Comparison of ENCODE assay signal across 12 cellular contexts in the genomic region with DNA sequence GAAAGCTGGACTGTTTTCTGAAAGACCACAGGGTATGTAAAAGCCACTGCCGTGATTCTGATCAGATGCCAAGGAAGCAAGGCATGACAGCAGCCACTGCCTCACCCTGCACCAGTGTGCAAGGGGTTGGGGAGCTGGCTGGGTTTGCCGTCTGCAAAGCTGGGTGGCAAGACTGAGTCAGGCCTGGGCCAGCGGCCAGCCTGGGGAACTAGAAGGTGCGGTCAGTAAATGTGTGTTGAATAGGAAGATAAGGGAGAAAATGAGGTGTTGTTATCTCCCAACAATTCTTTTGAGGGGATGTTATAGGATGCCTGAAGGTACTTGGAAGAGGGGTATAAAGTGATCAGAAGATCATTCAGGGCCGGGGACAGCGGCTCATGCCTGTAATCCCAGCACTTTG.
DNase-seq lines count a peak whose midpoint lies in the region; ATAC-seq and TF ChIP-seq lines count a peak whose summit lies in the region.
"Had no signal": no experiment of that assay in that cellular context is flagged by ENCODE, and none has a peak within 500 bp of the region (broad histone marks: within the 10 kb centered on the region; RNA-seq: fewer than 3 reads in every experiment).

No MANE protein-coding gene starts in this region.

- no peaks in the 10 kb centered on the region for H3K36me3 ChIP-seq in brain microvascular endothelial cell (replicated peaks)

- no peaks in the 10 kb centered on the region for H3K27me3 ChIP-seq in brain microvascular endothelial cell (replicated peaks)

- DNase-seq in AG08395 (ENCODE audit: low spot score) = peak; percentile 77
- peak; percentile 82 for DNase-seq in LoVo (ENCODE audit: low spot score)
- DNase-seq in brain microvascular endothelial cell = peak; percentile 30
- peak; percentile 75 for DNase-seq in kidney tubule cell (ENCODE audit: low spot score)
- no peak for DNase-seq in activated T-cell treated with anti-CD3 and anti-CD28 coated beads, Interleukin-2, amount 50 U/mL, for 48 hours
- DNase-seq in GM20000 (ENCODE audit: low spot score) = no peak
- no peak for DNase-seq in stimulated activated CD4-positive, alpha-beta T cell treated with anti-CD3 and anti-CD28 coated beads, Interleukin-1b, Interleukin-23, amount 100 ng/mL, for 48 hours
- DNase-seq: activated CD4-positive, alpha-beta T cell treated with anti-CD3 and anti-CD28 coated beads for 48 hours; activated naive CD4-positive, alpha-beta T cell; naive B cell had no signal

- no peak overlapping the region for H3K27ac ChIP-seq in brain microvascular endothelial cell

- no peak for TF ChIP-seq CTCF in brain microvascular endothelial cell (IDR thresholded peaks at IDR 0.05; ENCODE audit: low read depth, low read length, missing control alignments)
- no peak for TF ChIP-seq CTCF in GM20000 (IDR thresholded peaks at IDR 0.05; ENCODE audit: extremely low read depth, missing control alignments)

- H3K4me3 ChIP-seq in brain microvascular endothelial cell (ENCODE audit: low read depth, low read length) = no peak overlapping the region

- in situ Hi-C loops in brain microvascular endothelial cell (cut with HindIII; ENCODE audit: low pct_ligation_motif_present, low sequenced_read_pairs) = no loop called here

- no peak for ATAC-seq in HG02678 (IDR thresholded peaks at IDR 0.05; ENCODE audit: unreplicated experiment)
- ATAC-seq: stimulated activated memory B cell treated with anti-CD40 and anti-IgM and Interleukin-4, amounts not matched to agents 10 μg/mL and 1 μg/mL and 100 μg/mL, for 72 hours had no signal

Comparison
In these comparisons a context has a peak if more than half of its experiments do, and no peak if none do; other contexts are left out.
1. DNase-seq: peak in AG08395 (single experiment), LoVo (single experiment), brain microvascular endothelial cell (single experiment) and kidney tubule cell (single experiment); none in activated T-cell treated with anti-CD3 and anti-CD28 coated beads, Interleukin-2, amount 50 U/mL, for 48 hours (0 of 2), GM20000 (single experiment) and stimulated activated CD4-positive, alpha-beta T cell treated with anti-CD3 and anti-CD28 coated beads, Interleukin-1b, Interleukin-23, amount 100 ng/mL, for 48 hours (single experiment).